ENCODE assay signal across 12 cellular contexts in the genomic region with DNA sequence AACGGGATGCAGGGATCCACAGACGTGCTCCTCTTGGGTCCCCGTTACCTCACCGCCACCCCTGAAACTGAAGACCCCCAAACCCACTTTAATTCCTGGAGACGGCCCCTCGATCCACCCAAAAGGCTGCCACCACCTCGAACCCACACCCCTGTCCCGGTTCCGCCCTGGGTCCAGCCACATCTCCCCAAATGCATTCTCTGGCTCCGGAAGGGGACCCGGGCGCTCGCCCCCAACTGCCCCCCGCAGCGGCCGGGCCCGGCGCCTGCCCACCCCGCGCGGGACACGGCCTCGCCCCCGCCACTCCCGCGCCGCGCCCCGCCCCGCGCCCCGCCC. TPM values are rescaled to one million over a fixed set of nuclear protein-coding genes. Genes with fewer than 3 reads are reported as not detected.
A peak's percentile ranks its signal among the peaks of the same experiment; 100 is the strongest.
DNase-seq lines count a peak whose midpoint lies in the region; ATAC-seq and TF ChIP-seq lines count a peak whose summit lies in the region.
"Had no signal": no experiment of that assay in that cellular context is flagged by ENCODE, and none has a peak within 500 bp of the region (broad histone marks: within the 10 kb centered on the region; RNA-seq: fewer than 3 reads in every experiment).

No MANE protein-coding gene starts in this region.

- H3F3A ChIP-seq in MM.1S (ENCODE audit: insufficient read depth, low read length) = no peaks in the 10 kb centered on the region

- H3K9ac ChIP-seq in MM.1S (ENCODE audit: low read length) = no peak overlapping the region

- H3K79me2 ChIP-seq in MM.1S (ENCODE audit: low read length) = no peaks in the 10 kb centered on the region

- H3K4me1 ChIP-seq in gastrocnemius medialis = peaks cover 0 to 29% of the 10 kb centered on the region in 2 donors
- no peaks in the 10 kb centered on the region for H3K4me1 ChIP-seq in MM.1S (ENCODE audit: low read length)

- H3K36me3 ChIP-seq in BJ (ENCODE audit: control insufficient read depth, insufficient read depth, low read length) = no peaks in the 10 kb centered on the region; the same call in 1 of the 2 replicates
- H3K36me3 ChIP-seq in gastrocnemius medialis = no peaks in the 10 kb centered on the region
- no peaks in the 10 kb centered on the region for H3K36me3 ChIP-seq in MM.1S (replicated peaks; ENCODE audit: insufficient read depth, low read length)

- no peak for ATAC-seq in gastrocnemius medialis
- ATAC-seq: effector memory CD8-positive, alpha-beta T cell had no signal

- POLR2A ChIA-PET in BJ (lab: Charles Lee) = interaction anchor here (0.6 kb wide), 1 partner anchor 281 kb away, joined by 4 read pairs; no protein-coding TSS in a partner anchor

- H3K4me3 ChIP-seq in BJ (ENCODE audit: low read depth, low read length) (peak overlapping the region; percentile 74), WI38 (ENCODE audit: low read depth, low read length) (peak overlapping the region; percentile 75), fibroblast of the aortic adventitia (ENCODE audit: low read depth, low read length) (peak overlapping the region; percentile 54), gastrocnemius medialis (peak overlapping the region in 2 of 4 donors; percentile 47 to 53), MM.1S (ENCODE audit: low read length) (no peak overlapping the region)

- TF ChIP-seq POLR2A in gastrocnemius medialis (IDR thresholded peaks at IDR 0.05) = no peak

- no peaks in the 10 kb centered on the region for H3K9me3 ChIP-seq in gastrocnemius medialis
- H3K9me3 ChIP-seq in MM.1S (replicated peaks; ENCODE audit: insufficient read depth, low read length) = no peaks in the 10 kb centered on the region

- TF ChIP-seq CTCF in BJ (IDR thresholded peaks at IDR 0.05; ENCODE audit: insufficient read depth, low read depth, low read length) = no peak
- TF ChIP-seq CTCF in WI38 (IDR thresholded peaks at IDR 0.05; ENCODE audit: low read depth, low read length) = no peak
- TF ChIP-seq CTCF in fibroblast of the aortic adventitia (IDR thresholded peaks at IDR 0.05; ENCODE audit: insufficient read depth, low read length) = no peak
- no peak for TF ChIP-seq CTCF in gastrocnemius medialis (IDR thresholded peaks at IDR 0.05 in 4 of 5, conservative IDR thresholded peaks at IDR 0.05 in 1 of 5)
- no peak for TF ChIP-seq CTCF in MM.1S (IDR thresholded peaks at IDR 0.05; ENCODE audit: low read length)

- DNase-seq in BJ (ENCODE audit: low read depth) = no peak
- DNase-seq in fibroblast of the aortic adventitia (ENCODE audit: low read depth) = no peak
- no peak for DNase-seq in gastrocnemius medialis
- no peak for DNase-seq in MM.1S
- DNase-seq in activated CD8-positive, alpha-beta memory T cell treated with anti-CD3 and anti-CD28 coated beads, Interleukin-2, amount 50 U/mL, for 4 hours = no peak
- no peak for DNase-seq in ACHN
- DNase-seq in T-helper 9 cell = no peak
- DNase-seq: effector memory CD8-positive, alpha-beta T cell; islet precursor cell; NCI-H1092 treated with DMSO at 0.1 percent for 48 hours; stimulated activated naive CD4-positive, alpha-beta T cell had no signal

- CTCF ChIA-PET in BJ (lab: Yijun Ruan, JAX) = interaction anchor here (0.6 to 2.4 kb wide), 6 partner anchors 12 to 92 kb away, joined by 3 to 11 read pairs (median 4); partner anchors contain the start of gene RNF126

- intact Hi-C loops in gastrocnemius medialis (cut with DNase I; ENCODE audit: low total_unique reads) = no loop called here

- in situ Hi-C loops in gastrocnemius medialis (cut with MboI; ENCODE audit: low sequenced_read_pairs in 4 of 4) = no loop called here
- in situ Hi-C loops in ACHN (cut with HindIII; ENCODE audit: low pct_ligation_motif_present, low pct_unique_long_range_greater_than_20kb, low sequenced_read_pairs) = no loop called here

- no peaks in the 10 kb centered on the region for H3K9me2 ChIP-seq in MM.1S (replicated peaks; ENCODE audit: insufficient read depth, low read length)

- H3K4me2 ChIP-seq in MM.1S (ENCODE audit: low read depth, low read length) = no peak overlapping the region

- no peaks in the 10 kb centered on the region for H3K27me3 ChIP-seq in BJ (ENCODE audit: control insufficient read depth, insufficient read depth, low read length)
- H3K27me3 ChIP-seq in gastrocnemius medialis = peaks cover 12 to 20% (median 13%) of the 10 kb centered on the region in 3 donors
- peaks cover 62% of the 10 kb centered on the region for H3K27me3 ChIP-seq in MM.1S (replicated peaks; ENCODE audit: insufficient read depth, low read length)

- H3K27ac ChIP-seq in gastrocnemius medialis (peak overlapping the region; percentile 53 to 75 (median 66)), MM.1S (ENCODE audit: low read length) (no peak overlapping the region)

- H4K20me1 ChIP-seq in MM.1S (ENCODE audit: insufficient read depth, low read length) = no peaks in the 10 kb centered on the region

- no peak overlapping the region for H2AFZ ChIP-seq in MM.1S (ENCODE audit: low read length)

RNA-seq across cellular contexts. Expression of gene FSTL3, which starts 0.2 kb away (rescaled TPM):
- 62.5 and 83.2 TPM in 2 replicates for polyA plus RNA-seq in BJ (2011; rRNA removed)
- 25.0 and 32.2 TPM in 2 replicates for polyA minus RNA-seq in BJ (2011; rRNA and poly(A)+ RNA removed)
- total RNA-seq in fibroblast of the aortic adventitia (ENCODE audit: low replicate concordance) (14.8 and 148 TPM in 2 replicates), gastrocnemius medialis (10 to 100 TPM in 3 of 4 donors, 1 to 10 TPM in 1; 7.5 to 20.1 (median 15.9) TPM)

RNA-seq across cellular contexts. Expression of gene RNF126, which starts 13.0 kb away (rescaled TPM):
- polyA plus RNA-seq in BJ (2011; rRNA removed) = 2.7 and 2.9 TPM in 2 replicates
- 2.7 and 4.4 TPM in 2 replicates for polyA minus RNA-seq in BJ (2011; rRNA and poly(A)+ RNA removed)
- total RNA-seq in fibroblast of the aortic adventitia (ENCODE audit: low replicate concordance) = 24.5 and 28.9 TPM in 2 replicates
- 100 to 1,000 TPM in 3 of 4 donors, 10 to 100 TPM in 1; 72.3 to 148 (median 129) TPM for total RNA-seq in gastrocnemius medialis

RNA-seq across cellular contexts. Expression of gene PRSS57, which starts 19.3 kb away (rescaled TPM):
- polyA plus RNA-seq in BJ (2011; rRNA removed) = not detected in 2 replicates
- not detected in 2 replicates for polyA minus RNA-seq in BJ (2011; rRNA and poly(A)+ RNA removed)
- total RNA-seq in fibroblast of the aortic adventitia (ENCODE audit: low replicate concordance) = not detected in 2 replicates
- not detected for total RNA-seq in gastrocnemius medialis

RNA-seq across cellular contexts. Expression of gene PALM, which starts 32.8 kb away (rescaled TPM):
- polyA plus RNA-seq in BJ (2011; rRNA removed) = 1.1 and 1.2 TPM in 2 replicates
- 0.76 and 0.98 TPM in 2 replicates for polyA minus RNA-seq in BJ (2011; rRNA and poly(A)+ RNA removed)
- total RNA-seq in fibroblast of the aortic adventitia (ENCODE audit: low replicate concordance) = 5.7 and 198 TPM in 2 replicates
- total RNA-seq in gastrocnemius medialis = 10 to 100 TPM in 1 of 4 donors, 1 to 10 TPM in 3; 4.4 to 10.2 (median 7.2) TPM

RNA-seq across cellular contexts. Expression of gene FGF22, which starts 36.3 kb away (rescaled TPM):
- 0.05 TPM in 1 of 2 replicates, not detected in the other for polyA plus RNA-seq in BJ (2011; rRNA removed)
- polyA minus RNA-seq in BJ (2011; rRNA and poly(A)+ RNA removed) = not detected in 2 replicates
- total RNA-seq in fibroblast of the aortic adventitia (ENCODE audit: low replicate concordance) (0.27 TPM in 1 of 2 replicates, not detected in the other), gastrocnemius medialis (not detected)
